ENCODE assay signal across 23 cellular contexts in the genomic region with DNA sequence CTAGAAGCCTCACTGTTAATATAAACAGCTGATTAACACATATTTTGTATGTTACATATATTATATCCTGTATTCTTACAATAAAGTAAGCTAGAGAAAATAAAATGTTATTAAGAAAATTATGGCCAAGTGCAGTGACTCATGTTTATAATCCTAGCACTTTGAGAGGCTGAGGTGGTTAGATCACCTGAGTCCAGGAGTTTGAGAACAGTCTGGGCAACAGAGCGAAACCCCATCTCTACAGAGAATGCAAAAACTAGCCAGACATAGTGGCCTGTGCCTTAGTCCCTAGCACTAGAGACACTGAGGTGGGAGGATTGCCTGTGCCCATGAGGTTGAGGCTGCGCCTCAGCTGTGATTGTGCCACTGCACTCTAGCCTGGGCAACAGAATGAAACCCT.
A peak's percentile ranks its signal among the peaks of the same experiment; 100 is the strongest.
DNase-seq lines count a peak whose midpoint lies in the region; ATAC-seq and TF ChIP-seq lines count a peak whose summit lies in the region.
"Had no signal": no experiment of that assay in that cellular context is flagged by ENCODE, and none has a peak within 500 bp of the region (broad histone marks: within the 10 kb centered on the region; RNA-seq: fewer than 3 reads in every experiment).

No MANE protein-coding gene starts in this region.

- H2BK20ac ChIP-seq in H9 (ENCODE audit: low read depth, low read length, poor library complexity, severe bottlenecking): no peak overlapping the region

- peaks cover 0 to 19% (median 0%) of the 10 kb centered on the region in 3 experiments for H3K36me3 ChIP-seq in naive thymus-derived CD4-positive, alpha-beta T cell (ENCODE audit: control insufficient read depth in 2 of 3, insufficient read depth in 3 of 3, low read length in 3 of 3)
- H3K36me3 ChIP-seq: adrenal gland, BE2C, neural progenitor cell had no signal

- WGBS in H9 (ENCODE audit: extremely low coverage, insufficient read length, low lambda C conversion rate): no CpG with 5 or more reads among the region's 2 CpGs

- H3K27ac Mint-ChIP-seq in T-helper 2 cell treated with Interferon-gamma antibody and Interleukin-4, amounts not matched to agents 5 μg/mL and 100 μg/mL, for 36 hours: peak overlapping the region; percentile 73
- H3K27ac Mint-ChIP-seq in H9: peak overlapping the region; percentile 52 to 85 (median 62); a peak in 3 of 7 replicates
- H3K27ac Mint-ChIP-seq in activated T-helper 2 cell treated with anti-CD3 and anti-CD28 coated beads, Interferon-gamma antibody, Interleukin-2, Interleukin-4, amounts not matched to agents 10 μg/mL and 5 μg/mL and 100 μg/mL, durations not matched to agents 14 hours and 24 hours and 36 hours: peak overlapping the region; percentile 75
- peak overlapping the region in 5 of 9 donors; percentile 16 to 68 (median 51) for H3K27ac Mint-ChIP-seq in naive thymus-derived CD4-positive, alpha-beta T cell
- H3K27ac Mint-ChIP-seq: activated CD4-positive, alpha-beta T cell treated with anti-CD3 and anti-CD28 coated beads, Interleukin-2, amount 10 ng/mL, durations not matched to agents 7 days and 5 days; dendritic cell treated with granulocyte-macrophage colony-stimulating factor and Interleukin-4, amounts not matched to agents 40 ng/mL and 50 ng/mL, for 4 days; neural progenitor cell had no signal

- H2BK5ac ChIP-seq in H9 (ENCODE audit: insufficient read length, low read length): no peak overlapping the region

- intact Hi-C loops in activated T-helper 2 cell treated with anti-CD3 and anti-CD28 coated beads, Interferon-gamma antibody, Interleukin-2, Interleukin-4, amounts not matched to agents 10 μg/mL and 5 μg/mL and 100 μg/mL, durations not matched to agents 14 hours and 24 hours and 36 hours (cut with micrococcal nuclease): no loop called here
- intact Hi-C loops in naive thymus-derived CD4-positive, alpha-beta T cell (cut with micrococcal nuclease): no loop called here

- TF ChIP-seq CTCF in H9 (conservative IDR thresholded peaks at IDR 0.05): no peak

- H2AK5ac ChIP-seq in H9 (ENCODE audit: insufficient read length, low read length): no peak overlapping the region

- H3K27me3 Mint-ChIP-seq in T-helper 2 cell treated with Interferon-gamma antibody and Interleukin-4, amounts not matched to agents 5 μg/mL and 100 μg/mL, for 36 hours (ENCODE audit: low read depth): no peaks in the 10 kb centered on the region
- no peaks in the 10 kb centered on the region for H3K27me3 Mint-ChIP-seq in H9 (ENCODE audit: low read depth)
- no peaks in the 10 kb centered on the region for H3K27me3 Mint-ChIP-seq in activated T-helper 2 cell treated with anti-CD3 and anti-CD28 coated beads, Interferon-gamma antibody, Interleukin-2, Interleukin-4, amounts not matched to agents 10 μg/mL and 5 μg/mL and 100 μg/mL, durations not matched to agents 14 hours and 24 hours and 36 hours (ENCODE audit: low read depth)
- H3K27me3 Mint-ChIP-seq in naive thymus-derived CD4-positive, alpha-beta T cell: no peaks in the 10 kb centered on the region
- H3K27me3 Mint-ChIP-seq: activated CD4-positive, alpha-beta T cell treated with anti-CD3 and anti-CD28 coated beads, Interleukin-2, amount 10 ng/mL, durations not matched to agents 7 days and 5 days; dendritic cell treated with granulocyte-macrophage colony-stimulating factor and Interleukin-4, amounts not matched to agents 40 ng/mL and 50 ng/mL, for 4 days had no signal

- H3K4ac ChIP-seq in H9 (ENCODE audit: low read depth, low read length): no peak overlapping the region

- no peak overlapping the region for H4K91ac ChIP-seq in H9 (ENCODE audit: insufficient read length, low read depth, low read length)

- DNase-seq in T-helper 2 cell treated with Interferon-gamma antibody and Interleukin-4, amounts not matched to agents 5 μg/mL and 100 μg/mL, for 36 hours (ENCODE audit: low spot score): no peak
- no peak for DNase-seq in T-helper 2 cell
- no peak for DNase-seq in H9
- DNase-seq in activated T-helper 2 cell treated with anti-CD3 and anti-CD28 coated beads, Interferon-gamma antibody, Interleukin-2, Interleukin-4, amounts not matched to agents 10 μg/mL and 5 μg/mL and 100 μg/mL, durations not matched to agents 14 hours and 24 hours and 36 hours (ENCODE audit: low spot score): no peak
- DNase-seq in naive thymus-derived CD4-positive, alpha-beta T cell: no peak
- no peak for DNase-seq in globus pallidus (ENCODE audit: low spot score)
- DNase-seq: activated CD4-positive, alpha-beta T cell treated with anti-CD3 and anti-CD28 coated beads, Interleukin-2, amount 10 ng/mL, durations not matched to agents 7 days and 5 days; activated T-cell treated with anti-CD3 and anti-CD28 coated beads, Interleukin-2, amount 50 U/mL, for 1 hour; adrenal gland; BE2C; hypothalamus; Kasumi-1; NCI-H1105; NCI-H2081; NCI-H446; stimulated activated CD8-positive, alpha-beta memory T cell treated with anti-CD3 and anti-CD28 coated beads, Interleukin-4, amount 100 ng/mL, for 48 hours; SW 1271 had no signal

- no peaks in the 10 kb centered on the region for H3K9me3 ChIP-seq in H9 (ENCODE audit: control insufficient read depth, low read depth, low read length)
- H3K9me3 ChIP-seq in naive thymus-derived CD4-positive, alpha-beta T cell (ENCODE audit: control insufficient read depth in 2 of 3, low read length in 3 of 3): no peaks in the 10 kb centered on the region
- H3K9me3 ChIP-seq: adrenal gland, BE2C, thoracic aorta had no signal

- H3K27me3 ChIP-seq in H9 (ENCODE audit: insufficient read depth, low read length): no peaks in the 10 kb centered on the region
- H3K27me3 ChIP-seq in naive thymus-derived CD4-positive, alpha-beta T cell (ENCODE audit: control insufficient read depth in 2 of 2, insufficient read depth in 2 of 2, low read length in 2 of 2): no peaks in the 10 kb centered on the region
- H3K27me3 ChIP-seq: adrenal gland, BE2C, neural progenitor cell had no signal

- no peak overlapping the region for H3K4me2 ChIP-seq in H9 (ENCODE audit: insufficient read depth, insufficient read length, low read length)
- H3K4me2 ChIP-seq: neural progenitor cell had no signal

- no peak overlapping the region for H4K5ac ChIP-seq in H9 (ENCODE audit: insufficient read length, low read depth, low read length)

- H3K79me2 ChIP-seq in H9 (ENCODE audit: insufficient read depth, low read length): peaks cover 2% of the 10 kb centered on the region; the same call in 1 of the 2 replicates

- H3K56ac ChIP-seq in H9 (ENCODE audit: insufficient read length, low read depth, low read length): no peak overlapping the region

- H3K14ac ChIP-seq in H9 (ENCODE audit: insufficient read depth, low read length): no peak overlapping the region

- H3T11ph ChIP-seq in H9 (ENCODE audit: low read length): no peak overlapping the region

- H4K8ac ChIP-seq in H9 (replicated peaks; ENCODE audit: insufficient read length, low read depth, low read length): no peak overlapping the region

- H4K20me1 ChIP-seq in H9 (ENCODE audit: control insufficient read depth, insufficient read depth, insufficient read length): no peaks in the 10 kb centered on the region

- H2BK120ac ChIP-seq in H9 (ENCODE audit: low read depth, low read length, poor library complexity, severe bottlenecking): no peak overlapping the region

- no peak overlapping the region for H2BK15ac ChIP-seq in H9 (ENCODE audit: low read depth, low read length)

- H3K4me1 Mint-ChIP-seq in T-helper 2 cell treated with Interferon-gamma antibody and Interleukin-4, amounts not matched to agents 5 μg/mL and 100 μg/mL, for 36 hours (ENCODE audit: low read depth): peaks cover 40% of the 10 kb centered on the region
- peaks cover 27 to 36% of the 10 kb centered on the region in 2 experiments for H3K4me1 Mint-ChIP-seq in H9
- H3K4me1 Mint-ChIP-seq in activated T-helper 2 cell treated with anti-CD3 and anti-CD28 coated beads, Interferon-gamma antibody, Interleukin-2, Interleukin-4, amounts not matched to agents 10 μg/mL and 5 μg/mL and 100 μg/mL, durations not matched to agents 14 hours and 24 hours and 36 hours (ENCODE audit: low read depth): peaks cover 46% of the 10 kb centered on the region
- peaks cover 25 to 57% (median 53%) of the 10 kb centered on the region in 7 donors for H3K4me1 Mint-ChIP-seq in naive thymus-derived CD4-positive, alpha-beta T cell

- peaks cover 3% of the 10 kb centered on the region for H3K79me1 ChIP-seq in H9 (ENCODE audit: insufficient read depth, low read depth, low read length, poor library complexity, severe bottlenecking)

- POLR2A ChIA-PET in naive thymus-derived CD4-positive, alpha-beta T cell (lab: Charles Lee): interaction anchor here (0.8 kb wide), 1 partner anchor 14 kb away, joined by 3 read pairs; no protein-coding TSS in a partner anchor

- no peaks in the 10 kb centered on the region for H3K4me1 ChIP-seq in H9 (ENCODE audit: insufficient read depth, low read length)
- peaks cover 0 to 3% of the 10 kb centered on the region in 2 donors for H3K4me1 ChIP-seq in naive thymus-derived CD4-positive, alpha-beta T cell (ENCODE audit: control insufficient read depth in 2 of 2, insufficient read depth in 2 of 2, low read length in 2 of 2)

- no peaks in the 10 kb centered on the region for H3K9me3 Mint-ChIP-seq in T-helper 2 cell treated with Interferon-gamma antibody and Interleukin-4, amounts not matched to agents 5 μg/mL and 100 μg/mL, for 36 hours
- H3K9me3 Mint-ChIP-seq in H9: no peaks in the 10 kb centered on the region
- no peaks in the 10 kb centered on the region for H3K9me3 Mint-ChIP-seq in activated T-helper 2 cell treated with anti-CD3 and anti-CD28 coated beads, Interferon-gamma antibody, Interleukin-2, Interleukin-4, amounts not matched to agents 10 μg/mL and 5 μg/mL and 100 μg/mL, durations not matched to agents 14 hours and 24 hours and 36 hours
- H3K9me3 Mint-ChIP-seq in naive thymus-derived CD4-positive, alpha-beta T cell: peaks cover 0 to under 1% (median 0%) of the 10 kb centered on the region in 11 donors
- H3K9me3 Mint-ChIP-seq: activated CD4-positive, alpha-beta T cell treated with anti-CD3 and anti-CD28 coated beads, Interleukin-2, amount 10 ng/mL, durations not matched to agents 7 days and 5 days; dendritic cell treated with granulocyte-macrophage colony-stimulating factor and Interleukin-4, amounts not matched to agents 40 ng/mL and 50 ng/mL, for 4 days; neural progenitor cell had no signal

- H3K23ac ChIP-seq in H9 (ENCODE audit: insufficient read length, low read depth, low read length): no peak overlapping the region

- H3K36me3 Mint-ChIP-seq in T-helper 2 cell treated with Interferon-gamma antibody and Interleukin-4, amounts not matched to agents 5 μg/mL and 100 μg/mL, for 36 hours (ENCODE audit: low read depth): peaks cover 47% of the 10 kb centered on the region
- H3K36me3 Mint-ChIP-seq in H9 (ENCODE audit: insufficient read depth in 1 of 3, low read depth in 3 of 3): peaks cover 0 to 12% (median 2%) of the 10 kb centered on the region in 3 experiments; a peak in 3 of 7 replicates
- H3K36me3 Mint-ChIP-seq in activated T-helper 2 cell treated with anti-CD3 and anti-CD28 coated beads, Interferon-gamma antibody, Interleukin-2, Interleukin-4, amounts not matched to agents 10 μg/mL and 5 μg/mL and 100 μg/mL, durations not matched to agents 14 hours and 24 hours and 36 hours (ENCODE audit: low read depth): peaks cover 73% of the 10 kb centered on the region
- H3K36me3 Mint-ChIP-seq in naive thymus-derived CD4-positive, alpha-beta T cell: peaks cover 0 to 32% (median 20%) of the 10 kb centered on the region in 5 donors

- no peak overlapping the region for H2AFZ ChIP-seq in H9 (ENCODE audit: low read length)
- H2AFZ ChIP-seq: neural progenitor cell had no signal

- ATAC-seq in naive thymus-derived CD4-positive, alpha-beta T cell: no peak
- ATAC-seq in HG02642 (IDR thresholded peaks at IDR 0.05; ENCODE audit: poor library complexity, unreplicated experiment): no peak
- no peak for ATAC-seq in GM19351 (IDR thresholded peaks at IDR 0.05; ENCODE audit: unreplicated experiment)

- no peaks in the 10 kb centered on the region for H3K23me2 ChIP-seq in H9 (ENCODE audit: insufficient read length, low read depth, low read length, poor library complexity, severe bottlenecking)

- H2BK12ac ChIP-seq in H9 (ENCODE audit: insufficient read length, low read depth, low read length): no peak overlapping the region

- no peak overlapping the region for H3K4me3 Mint-ChIP-seq in T-helper 2 cell treated with Interferon-gamma antibody and Interleukin-4, amounts not matched to agents 5 μg/mL and 100 μg/mL, for 36 hours
- H3K4me3 Mint-ChIP-seq in H9: peak overlapping the region in 1 of 2 experiments; percentile 17; a peak in 1 of 5 replicates
- no peak overlapping the region for H3K4me3 Mint-ChIP-seq in activated T-helper 2 cell treated with anti-CD3 and anti-CD28 coated beads, Interferon-gamma antibody, Interleukin-2, Interleukin-4, amounts not matched to agents 10 μg/mL and 5 μg/mL and 100 μg/mL, durations not matched to agents 14 hours and 24 hours and 36 hours (ENCODE audit: low read depth)
- no peak overlapping the region for H3K4me3 Mint-ChIP-seq in naive thymus-derived CD4-positive, alpha-beta T cell
- H3K4me3 Mint-ChIP-seq: activated CD4-positive, alpha-beta T cell treated with anti-CD3 and anti-CD28 coated beads, Interleukin-2, amount 10 ng/mL, durations not matched to agents 7 days and 5 days; dendritic cell treated with granulocyte-macrophage colony-stimulating factor and Interleukin-4, amounts not matched to agents 40 ng/mL and 50 ng/mL, for 4 days; neural progenitor cell had no signal

- CTCF ChIA-PET in naive thymus-derived CD4-positive, alpha-beta T cell (lab: Charles Lee): interaction anchor here (0.6 to 0.9 kb wide), 2 partner anchors 47 to 78 kb away, joined by 3 to 5 read pairs; no protein-coding TSS in a partner anchor

- H3K4me3 ChIP-seq in naive thymus-derived CD4-positive, alpha-beta T cell (ENCODE audit: low read length): no peak overlapping the region
- H3K4me3 ChIP-seq: adrenal gland, neural progenitor cell, thoracic aorta had no signal

- no peak overlapping the region for H3K9ac ChIP-seq in H9 (ENCODE audit: extremely low read depth, insufficient read length, low read length)
- H3K9ac ChIP-seq: neural progenitor cell had no signal

- no peak overlapping the region for H3K18ac ChIP-seq in H9 (ENCODE audit: insufficient read length, low read depth, low read length)

- no peak overlapping the region for H3K27ac ChIP-seq in H9 (ENCODE audit: insufficient read length, low read depth, low read length)
- H3K27ac ChIP-seq in naive thymus-derived CD4-positive, alpha-beta T cell (ENCODE audit: low read depth, low read length): no peak overlapping the region
- H3K27ac ChIP-seq: 22Rv1, adrenal gland, neural progenitor cell, thoracic aorta had no signal
